ENCODE assay signal across 14 cellular contexts in the genomic region with DNA sequence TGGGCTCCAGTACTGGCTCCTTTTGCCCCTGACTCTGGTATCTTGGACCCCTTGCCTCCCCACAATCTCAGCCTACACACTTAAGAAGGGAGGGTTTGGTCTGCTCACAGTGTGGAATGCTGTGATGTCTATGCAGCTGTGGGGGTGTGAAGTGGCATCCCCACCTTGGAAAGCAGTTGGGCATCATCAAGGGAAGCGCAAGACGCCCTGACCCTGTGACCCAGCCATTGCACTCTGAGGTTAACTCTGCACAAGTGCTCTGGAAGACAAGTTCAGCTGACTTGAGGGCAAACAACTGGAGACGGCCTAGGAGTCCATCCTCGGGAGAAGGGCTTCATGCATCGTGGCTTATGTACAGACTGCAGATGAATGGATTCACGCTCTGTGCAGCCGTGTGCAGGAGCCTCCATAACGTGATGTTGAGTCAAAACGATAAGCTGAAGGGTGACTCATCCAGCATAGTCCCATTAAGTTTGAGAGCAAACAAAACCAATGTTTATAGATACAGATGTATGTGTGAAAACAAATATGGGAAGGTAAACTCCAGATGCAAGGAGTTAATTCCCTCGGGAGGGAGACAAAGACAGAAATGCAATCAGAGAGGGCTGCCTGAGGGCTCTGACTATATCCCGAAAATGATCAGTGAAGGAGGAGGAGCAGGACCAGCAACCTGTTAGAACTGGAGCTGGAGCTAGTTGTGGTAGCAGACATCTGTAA.
DNase-seq lines count a peak whose midpoint lies in the region; ATAC-seq and TF ChIP-seq lines count a peak whose summit lies in the region.
"Had no signal": no experiment of that assay in that cellular context is flagged by ENCODE, and none has a peak within 500 bp of the region (broad histone marks: within the 10 kb centered on the region; RNA-seq: fewer than 3 reads in every experiment).

No MANE protein-coding gene starts in this region.

- H3K27ac ChIP-seq in PC-9 = peak overlapping the region; percentile 25
- no peak overlapping the region for H3K27ac ChIP-seq in fibroblast of lung (ENCODE audit: insufficient read depth, low read length)
- no peak overlapping the region for H3K27ac ChIP-seq in OCI-LY7 (ENCODE audit: low read depth, low read length, poor library complexity, severe bottlenecking)
- H3K27ac ChIP-seq: cardiac muscle cell, gastrocnemius medialis, prostate gland, tibial artery had no signal

- H3K36me3 ChIP-seq in PC-9 (ENCODE audit: low read depth) (no peaks in the 10 kb centered on the region), fibroblast of lung (ENCODE audit: control insufficient read depth, insufficient read depth, low read length) (no peaks in the 10 kb centered on the region), OCI-LY7 (ENCODE audit: insufficient read depth, low read length) (no peaks in the 10 kb centered on the region)
- H3K36me3 ChIP-seq: cardiac muscle cell, gastrocnemius medialis, prostate gland, tibial artery had no signal

- H3K27me3 ChIP-seq in PC-9 (ENCODE audit: insufficient read depth, low read depth) (no peaks in the 10 kb centered on the region), fibroblast of lung (ENCODE audit: control insufficient read depth, insufficient read depth, low read length) (no peaks in the 10 kb centered on the region)
- H3K27me3 ChIP-seq: cardiac muscle cell, gastrocnemius medialis had no signal

- H3K9me2 ChIP-seq in PC-9 (ENCODE audit: insufficient read depth) = no peaks in the 10 kb centered on the region
- no peaks in the 10 kb centered on the region for H3K9me2 ChIP-seq in OCI-LY7 (ENCODE audit: insufficient read depth, low read length)

- H3K9me3 ChIP-seq in PC-9 (ENCODE audit: insufficient read depth, low read depth) (no peaks in the 10 kb centered on the region), fibroblast of lung (ENCODE audit: control insufficient read depth, insufficient read depth, low read depth, low read length) (no peaks in the 10 kb centered on the region), OCI-LY7 (ENCODE audit: low read length) (no peaks in the 10 kb centered on the region)
- H3K9me3 ChIP-seq: gastrocnemius medialis, prostate gland had no signal

- no peak; the same call in 1 of the 2 replicates for TF ChIP-seq CTCF in PC-9 (conservative IDR thresholded peaks at IDR 0.05)
- no peak for TF ChIP-seq CTCF in fibroblast of lung (conservative IDR thresholded peaks at IDR 0.05 in 1 of 2, IDR thresholded peaks at IDR 0.05 in 1 of 2; ENCODE audit: low read depth in 1 of 2, low read length in 2 of 2)
- TF ChIP-seq CTCF in OCI-LY7 (conservative IDR thresholded peaks at IDR 0.05; ENCODE audit: low read length) = no peak

- POLR2A ChIA-PET in PC-9 (lab: Charles Lee; ENCODE audit: unreplicated experiment) (no interaction called here), OCI-LY7 (lab: Charles Lee) (no interaction called here)

- intact Hi-C loops in PC-9 (cut with micrococcal nuclease; ENCODE audit: unreplicated experiment) = loop anchor here (1.0 to 10.0 kb wide), 2 partner anchors 59 to 137 kb away; partner anchors contain the start of gene SLC6A6
- intact Hi-C loops in OCI-LY7 (cut with micrococcal nuclease; ENCODE audit: unreplicated experiment) = no loop called here

- H2AFZ ChIP-seq in PC-9 = no peak overlapping the region
- H2AFZ ChIP-seq in fibroblast of lung (ENCODE audit: low read length) = no peak overlapping the region
- H2AFZ ChIP-seq in OCI-LY7 (ENCODE audit: low read length) = no peak overlapping the region

- CTCF ChIA-PET in PC-9 (lab: Charles Lee) (interaction anchor here (1.2 kb wide), 1 partner anchor 196 kb away, joined by 3 read pairs; no protein-coding TSS in a partner anchor), OCI-LY7 (lab: Charles Lee; ENCODE audit: unreplicated experiment) (interaction anchor here (0.6 to 0.7 kb wide), 2 partner anchors 14 to 69 kb away, joined by 3 read pairs; no protein-coding TSS in a partner anchor)

- no TSS peak for BruUV-seq in PC-9 (replicated peaks; lab: Mats Ljungman, UMichigan)
- no TSS peak for BruUV-seq in OCI-LY7 (replicated peaks; lab: Mats Ljungman, UMichigan)

- H3K4me2 ChIP-seq in PC-9 = peak overlapping the region; percentile 39
- no peak overlapping the region for H3K4me2 ChIP-seq in fibroblast of lung (ENCODE audit: extremely low read depth, insufficient read depth, low read length)
- no peak overlapping the region for H3K4me2 ChIP-seq in OCI-LY7 (ENCODE audit: low read length)

- H3K9ac ChIP-seq in fibroblast of lung (ENCODE audit: insufficient read depth, low read length) = no peak overlapping the region

- no peak for ATAC-seq in HG03175 (IDR thresholded peaks at IDR 0.05; ENCODE audit: unreplicated experiment)
- ATAC-seq: gastrocnemius medialis had no signal

- DNase-seq in A172 (ENCODE audit: low spot score) (peak; percentile 70), ELF-1 (ENCODE audit: low read depth, low spot score) (peak; percentile 29), PC-9 (peak; percentile 25 to 94), fibroblast of lung (ENCODE audit: low read depth in 2 of 2) (peak; percentile 42 to 77), HK-2 (ENCODE audit: unreplicated experiment) (no peak), NCI-H187 treated with DMSO at 0.1 percent for 48 hours (lab: John Stamatoyannopoulos, UW) (no peak), OCI-LY7 (ENCODE audit: low spot score) (no peak)
- DNase-seq: activated T-cell treated with anti-CD3 and anti-CD28 coated beads, Interleukin-2, amount 50 U/mL, for 24 hours; gastrocnemius medialis; tibial artery had no signal

- H3K4me3 ChIP-seq in PC-9 = no peak overlapping the region
- H3K4me3 ChIP-seq in fibroblast of lung (replicated peaks in 1 of 4; ENCODE audit: control extremely low read depth in 1 of 4, insufficient read depth in 1 of 4, low read depth in 3 of 4, low read length in 4 of 4) = no peak overlapping the region
- H3K4me3 ChIP-seq in OCI-LY7 (ENCODE audit: low read depth, low read length, poor library complexity, severe bottlenecking) = no peak overlapping the region
- H3K4me3 ChIP-seq: cardiac muscle cell, gastrocnemius medialis, lung, prostate gland, tibial artery had no signal

- H3K4me1 ChIP-seq in PC-9 (replicated peaks; ENCODE audit: insufficient read depth) (peaks cover 66% of the 10 kb centered on the region), fibroblast of lung (ENCODE audit: control insufficient read depth, extremely low read depth, insufficient read depth, low read length) (no peaks in the 10 kb centered on the region), OCI-LY7 (ENCODE audit: insufficient read depth, low read length, poor library complexity, severe bottlenecking) (no peaks in the 10 kb centered on the region)
- H3K4me1 ChIP-seq: prostate gland had no signal

- H4K20me1 ChIP-seq in PC-9 (ENCODE audit: insufficient read depth) (no peaks in the 10 kb centered on the region), fibroblast of lung (ENCODE audit: control insufficient read depth, extremely low read depth, insufficient read depth, low read length) (no peaks in the 10 kb centered on the region), OCI-LY7 (ENCODE audit: insufficient read depth, low read length) (no peaks in the 10 kb centered on the region)

- H3K79me2 ChIP-seq in PC-9 (ENCODE audit: low read depth) (no peaks in the 10 kb centered on the region), fibroblast of lung (ENCODE audit: control insufficient read depth, insufficient read depth, low read length) (no peaks in the 10 kb centered on the region), OCI-LY7 (ENCODE audit: insufficient read depth, low read depth, low read length) (no peaks in the 10 kb centered on the region)

- H3F3A ChIP-seq in PC-9 (ENCODE audit: insufficient read depth, low read depth) = peaks cover 30% of the 10 kb centered on the region; the same call in 1 of the 2 replicates

Comparison
In these comparisons a context has a peak if more than half of its experiments do, and no peak if none do; other contexts are left out.
1. DNase-seq: peak in A172 (single experiment), ELF-1 (single experiment), PC-9 (2 of 2) and fibroblast of lung (2 of 2); none in HK-2 (single experiment), NCI-H187 treated with DMSO at 0.1 percent for 48 hours (single experiment) and OCI-LY7 (single experiment).